In the genomic region with DNA sequence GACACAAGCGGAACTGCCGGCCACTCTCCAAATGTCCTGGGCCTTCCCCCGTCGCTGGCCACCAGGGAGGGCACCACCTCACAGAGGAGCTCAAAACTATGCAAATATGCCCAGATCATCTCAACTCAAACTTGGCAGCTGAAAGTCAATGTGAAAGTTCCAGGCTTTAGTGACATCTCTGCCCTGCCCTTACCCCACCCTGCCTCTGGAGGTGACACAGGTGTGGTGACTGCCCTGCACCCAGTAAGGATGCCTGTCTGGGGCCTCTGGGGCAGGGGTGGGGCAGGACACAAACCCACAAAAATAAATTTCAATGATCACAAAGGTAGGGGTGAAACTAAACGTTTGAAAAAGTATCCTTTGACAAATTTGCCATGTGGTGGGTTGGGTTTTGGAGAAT, we compare ENCODE assay signal across 11 cellular contexts.
"Had no signal": no experiment of that assay in that cellular context is flagged by ENCODE, and none has a peak within 500 bp of the region (broad histone marks: within the 10 kb centered on the region; RNA-seq: fewer than 3 reads in every experiment).

No MANE protein-coding gene starts in this region.

- ATAC-seq: activated T-cell treated with anti-CD3 and anti-CD28 coated beads, Interleukin-2, amount 50 U/mL, for 4 hours; gastroesophageal sphincter had no signal

- H3K27ac Mint-ChIP-seq: activated naive CD8-positive, alpha-beta T cell; mesothelial cell of epicardium; T-helper 2 cell treated with Interferon-gamma antibody and Interleukin-4, amounts not matched to agents 5 μg/mL and 100 μg/mL, for 36 hours had no signal

- H3K9me3 Mint-ChIP-seq: activated T-cell treated with anti-CD3 and anti-CD28 coated beads, Interleukin-2, amount 50 U/mL, for 4 hours; mesothelial cell of epicardium; T-helper 2 cell treated with Interferon-gamma antibody and Interleukin-4, amounts not matched to agents 5 μg/mL and 100 μg/mL, for 36 hours had no signal

- DNase-seq: activated gamma-delta T cell; activated T-cell treated with anti-CD3 and anti-CD28 coated beads, Interleukin-2, amount 50 U/mL, for 4 hours; amniotic stem cell; dorsolateral prefrontal cortex; erythroblast; heart right ventricle; uterus had no signal

- H3K4me1 Mint-ChIP-seq: mesothelial cell of epicardium had no signal

- H3K4me3 Mint-ChIP-seq: activated naive CD8-positive, alpha-beta T cell; activated T-cell treated with anti-CD3 and anti-CD28 coated beads, Interleukin-2, amount 50 U/mL, for 4 hours; mesothelial cell of epicardium; T-helper 2 cell treated with Interferon-gamma antibody and Interleukin-4, amounts not matched to agents 5 μg/mL and 100 μg/mL, for 36 hours had no signal

- H3K36me3 Mint-ChIP-seq: mesothelial cell of epicardium had no signal
